Comparison of ENCODE assay signal across 15 cellular contexts in genomic region chr13:111914241-111915103, GRCh38.
"Had no signal": no experiment of that assay in that cellular context is flagged by ENCODE, and none has a peak within 500 bp of the region (broad histone marks: within the 10 kb centered on the region; RNA-seq: fewer than 3 reads in every experiment).

No MANE protein-coding gene starts in this region.

- H3K27ac Mint-ChIP-seq: activated naive CD8-positive, alpha-beta T cell treated with anti-CD3 and anti-CD28 coated beads, Interleukin-2, amount 50 U/mL, for 24 hours; activated T-helper 1 cell treated with anti-CD3 and anti-CD28 coated beads, Interleukin-12 subunit alpha, Interleukin-12 subunit beta, Interleukin-2, Interleukin-4 antibody, amounts not matched to agents 30 ng/mL and 10 ng/mL and 1 ng/mL, durations not matched to agents 14 hours and 24 hours and 36 hours; memory B cell; natural killer cell treated with Interleukin-12 subunit alpha and Interleukin-12 subunit beta and Interleukin-15 and Interleukin-18, amount 100 ng/mL, for 72 hours had no signal

- H3K36me3 Mint-ChIP-seq: memory B cell; natural killer cell treated with Interleukin-12 subunit alpha and Interleukin-12 subunit beta and Interleukin-15 and Interleukin-18, amount 100 ng/mL, for 72 hours had no signal

- H3K27ac ChIP-seq: hepatocyte, upper lobe of right lung, VCaP had no signal

- H3K4me1 Mint-ChIP-seq: activated naive CD8-positive, alpha-beta T cell treated with anti-CD3 and anti-CD28 coated beads, Interleukin-2, amount 50 U/mL, for 24 hours; memory B cell had no signal

- H3K9me3 ChIP-seq: SK-N-SH, upper lobe of right lung had no signal

- H3K4me2 ChIP-seq: hepatocyte, SK-N-SH had no signal

- H3K79me2 ChIP-seq: hepatocyte had no signal

- H3K4me3 Mint-ChIP-seq: activated naive CD8-positive, alpha-beta T cell treated with anti-CD3 and anti-CD28 coated beads, Interleukin-2, amount 50 U/mL, for 24 hours; activated T-helper 1 cell treated with anti-CD3 and anti-CD28 coated beads, Interleukin-12 subunit alpha, Interleukin-12 subunit beta, Interleukin-2, Interleukin-4 antibody, amounts not matched to agents 30 ng/mL and 10 ng/mL and 1 ng/mL, durations not matched to agents 14 hours and 24 hours and 36 hours; memory B cell; natural killer cell treated with Interleukin-12 subunit alpha and Interleukin-12 subunit beta and Interleukin-15 and Interleukin-18, amount 100 ng/mL, for 72 hours had no signal

- H3K9ac ChIP-seq: SK-N-SH had no signal

- H3K27me3 Mint-ChIP-seq: activated naive CD8-positive, alpha-beta T cell treated with anti-CD3 and anti-CD28 coated beads, Interleukin-2, amount 50 U/mL, for 24 hours; memory B cell had no signal

- H3K4me1 ChIP-seq: upper lobe of right lung had no signal

- H3K4me3 ChIP-seq: hepatocyte, upper lobe of right lung had no signal

- ATAC-seq: activated naive CD8-positive, alpha-beta T cell treated with anti-CD3 and anti-CD28 coated beads, Interleukin-2, amount 50 U/mL, for 24 hours; natural killer cell treated with Interleukin-12 subunit alpha and Interleukin-12 subunit beta and Interleukin-15 and Interleukin-18, amount 100 ng/mL, for 72 hours; upper lobe of right lung had no signal

- H2AFZ ChIP-seq: hepatocyte had no signal

- H3K9me3 Mint-ChIP-seq: activated naive CD8-positive, alpha-beta T cell treated with anti-CD3 and anti-CD28 coated beads, Interleukin-2, amount 50 U/mL, for 24 hours; activated T-helper 1 cell treated with anti-CD3 and anti-CD28 coated beads, Interleukin-12 subunit alpha, Interleukin-12 subunit beta, Interleukin-2, Interleukin-4 antibody, amounts not matched to agents 30 ng/mL and 10 ng/mL and 1 ng/mL, durations not matched to agents 14 hours and 24 hours and 36 hours; memory B cell; natural killer cell treated with Interleukin-12 subunit alpha and Interleukin-12 subunit beta and Interleukin-15 and Interleukin-18, amount 100 ng/mL, for 72 hours had no signal

- H3K36me3 ChIP-seq: upper lobe of right lung had no signal

- H3K27me3 ChIP-seq: hepatocyte had no signal

- DNase-seq: activated gamma-delta T cell; activated naive CD4-positive, alpha-beta T cell treated with anti-CD3 and anti-CD28 coated beads, Interleukin-2, amount 50 U/mL, for 16 hours; activated naive CD8-positive, alpha-beta T cell treated with anti-CD3 and anti-CD28 coated beads, Interleukin-2, amount 50 U/mL, for 24 hours; cerebellar nuclear complex; effector CD4-positive, alpha-beta T cell; erythroblast; SK-N-SH; stimulated activated CD4-positive, alpha-beta T cell treated with anti-CD3 and anti-CD28 coated beads, Interleukin-4, amount 100 ng/mL, for 24 hours; stimulated activated naive CD4-positive, alpha-beta T cell treated with Interleukin-2 at 50 U/mL for 16 hours had no signal
